In genomic region chr16:82009789-82010188, GRCh38 we compare ENCODE assay signal across 11 cellular contexts. TPM values are rescaled to one million over a fixed set of nuclear protein-coding genes. Genes with fewer than 3 reads are reported as not detected.
DNase-seq lines count a peak whose midpoint lies in the region; ATAC-seq and TF ChIP-seq lines count a peak whose summit lies in the region.
"Not testable (repeated sequence)": the region's sequence is repeated elsewhere in the genome, so short reads cannot be mapped to it uniquely, and the experiment has no call there.
"Had no signal": no experiment of that assay in that cellular context is flagged by ENCODE, and none has a peak within 500 bp of the region (broad histone marks: within the 10 kb centered on the region; RNA-seq: fewer than 3 reads in every experiment).

No MANE protein-coding gene starts in this region.

- peak overlapping the region; percentile 90 for H3K27ac Mint-ChIP-seq in CD4-positive, alpha-beta T cell
- not testable (repeated sequence) for H3K27ac Mint-ChIP-seq in T-helper 2 cell treated with Interferon-gamma antibody and Interleukin-4, amounts not matched to agents 5 μg/mL and 100 μg/mL, for 36 hours; activated CD4-positive, alpha-beta memory T cell treated with anti-CD3 and anti-CD28 coated beads for 36 hours; activated naive CD8-positive, alpha-beta T cell; naive thymus-derived CD4-positive, alpha-beta T cell
- peak overlapping the region; percentile 47 for H3K27ac Mint-ChIP-seq in activated T-cell treated with anti-CD3 and anti-CD28 coated beads, Interleukin-2, amount 50 U/mL, for 72 hours

- peaks cover 29% of the 10 kb centered on the region for H3K4me1 Mint-ChIP-seq in CD4-positive, alpha-beta T cell (ENCODE audit: low read depth)
- H3K4me1 Mint-ChIP-seq in T-helper 2 cell treated with Interferon-gamma antibody and Interleukin-4, amounts not matched to agents 5 μg/mL and 100 μg/mL, for 36 hours (ENCODE audit: low read depth) = peaks cover 12% of the 10 kb centered on the region
- peaks cover 19% of the 10 kb centered on the region for H3K4me1 Mint-ChIP-seq in activated CD4-positive, alpha-beta memory T cell treated with anti-CD3 and anti-CD28 coated beads for 36 hours (ENCODE audit: low read depth)
- peaks cover 21% of the 10 kb centered on the region for H3K4me1 Mint-ChIP-seq in activated T-cell treated with anti-CD3 and anti-CD28 coated beads, Interleukin-2, amount 50 U/mL, for 72 hours (ENCODE audit: low read depth)
- H3K4me1 Mint-ChIP-seq in activated naive CD8-positive, alpha-beta T cell (ENCODE audit: low read depth) = peaks cover 24% of the 10 kb centered on the region
- peaks cover 16 to 28% (median 24%) of the 10 kb centered on the region in 7 donors for H3K4me1 Mint-ChIP-seq in naive thymus-derived CD4-positive, alpha-beta T cell

- not testable (repeated sequence) for H3K27me3 Mint-ChIP-seq in CD4-positive, alpha-beta T cell; T-helper 2 cell treated with Interferon-gamma antibody and Interleukin-4, amounts not matched to agents 5 μg/mL and 100 μg/mL, for 36 hours (ENCODE audit: low read depth); activated CD4-positive, alpha-beta memory T cell treated with anti-CD3 and anti-CD28 coated beads for 36 hours; activated T-cell treated with anti-CD3 and anti-CD28 coated beads, Interleukin-2, amount 50 U/mL, for 72 hours (ENCODE audit: low read depth); activated naive CD8-positive, alpha-beta T cell
- peaks cover 5 to 27% (median 7%) of the 10 kb centered on the region in 5 donors for H3K27me3 Mint-ChIP-seq in naive thymus-derived CD4-positive, alpha-beta T cell

- RAD21 ChIA-PET in HCT116 (lab: Charles Lee; ENCODE audit: low non-redundant PET in 1 of 2, low total read pairs in 2 of 2, uncharacterized antibody in 2 of 2, unreplicated experiment in 2 of 2) = not testable (repeated sequence)

- H3K4me1 ChIP-seq in HCT116 (ENCODE audit: control insufficient read depth in 1 of 2, insufficient read depth in 2 of 2, low read length in 2 of 2) = peaks cover 0 to 14% of the 10 kb centered on the region in 2 experiments; a peak in 3 of 4 replicates
- not testable (repeated sequence) for H3K4me1 ChIP-seq in naive thymus-derived CD4-positive, alpha-beta T cell (ENCODE audit: control insufficient read depth in 2 of 2, insufficient read depth in 2 of 2, low read length in 2 of 2)

- POLR2A ChIA-PET in CD4-positive, alpha-beta T cell (lab: Charles Lee); HCT116 (lab: Charles Lee); activated CD4-positive, alpha-beta memory T cell treated with anti-CD3 and anti-CD28 coated beads for 36 hours (lab: Charles Lee); naive thymus-derived CD4-positive, alpha-beta T cell (lab: Charles Lee): not testable (repeated sequence)

- peak overlapping the region; percentile 92 for H3K4me3 Mint-ChIP-seq in CD4-positive, alpha-beta T cell
- peak overlapping the region; percentile 36 for H3K4me3 Mint-ChIP-seq in T-helper 2 cell treated with Interferon-gamma antibody and Interleukin-4, amounts not matched to agents 5 μg/mL and 100 μg/mL, for 36 hours
- H3K4me3 Mint-ChIP-seq in activated CD4-positive, alpha-beta memory T cell treated with anti-CD3 and anti-CD28 coated beads for 36 hours = not testable (repeated sequence)
- H3K4me3 Mint-ChIP-seq in activated T-cell treated with anti-CD3 and anti-CD28 coated beads, Interleukin-2, amount 50 U/mL, for 72 hours = peak overlapping the region in 1 of 2 donors; percentile 94
- H3K4me3 Mint-ChIP-seq in activated naive CD8-positive, alpha-beta T cell = peak overlapping the region; percentile 92
- H3K4me3 Mint-ChIP-seq in naive thymus-derived CD4-positive, alpha-beta T cell = peak overlapping the region in 9 of 10 donors; percentile 9 to 97 (median 57)

- not testable (repeated sequence) for DNase-seq in CD4-positive, alpha-beta T cell; HCT116 (ENCODE audit: low read depth, low spot score); T-helper 2 cell treated with Interferon-gamma antibody and Interleukin-4, amounts not matched to agents 5 μg/mL and 100 μg/mL, for 36 hours (ENCODE audit: low spot score); activated T-cell treated with anti-CD3 and anti-CD28 coated beads, Interleukin-2, amount 50 U/mL, for 72 hours; naive thymus-derived CD4-positive, alpha-beta T cell
- peak; percentile 22 for DNase-seq in activated CD4-positive, alpha-beta memory T cell treated with anti-CD3 and anti-CD28 coated beads for 36 hours
- DNase-seq in stimulated activated CD4-positive, alpha-beta T cell treated with anti-CD3 and anti-CD28 coated beads, Interleukin-15, amount 100 ng/mL, for 24 hours = peak; percentile 12

- not testable (repeated sequence) for H3K27me3 ChIP-seq in CD4-positive, alpha-beta T cell (ENCODE audit: control insufficient read depth, insufficient read depth, low read length); HCT116 (ENCODE audit: insufficient read depth, low read length); naive thymus-derived CD4-positive, alpha-beta T cell (ENCODE audit: control insufficient read depth in 2 of 2, insufficient read depth in 2 of 2, low read length in 2 of 2)

- H3K36me3 ChIP-seq in HCT116 (ENCODE audit: control insufficient read depth in 1 of 2, insufficient read depth in 2 of 2, low read length in 2 of 2); naive thymus-derived CD4-positive, alpha-beta T cell (ENCODE audit: control insufficient read depth in 2 of 3, insufficient read depth in 3 of 3, low read length in 3 of 3): not testable (repeated sequence)

- H3K9me2 ChIP-seq in HCT116 (ENCODE audit: insufficient read depth) = not testable (repeated sequence)

- not testable (repeated sequence) for ATAC-seq in CD4-positive, alpha-beta T cell (ENCODE audit: poor library complexity); HCT116; activated T-cell treated with anti-CD3 and anti-CD28 coated beads, Interleukin-2, amount 50 U/mL, for 72 hours (replicated peaks in 1 of 2); naive thymus-derived CD4-positive, alpha-beta T cell

- not testable (repeated sequence) for H4K20me1 ChIP-seq in HCT116 (ENCODE audit: insufficient read depth)

- peaks cover 13% of the 10 kb centered on the region for H3K9me3 ChIP-seq in CD4-positive, alpha-beta T cell (ENCODE audit: control insufficient read depth, low read length)
- H3K9me3 ChIP-seq in HCT116 (ENCODE audit: control insufficient read depth in 1 of 2, insufficient read depth in 1 of 2, low read depth in 1 of 2, low read length in 2 of 2) = peaks cover 6 to 11% of the 10 kb centered on the region in 2 experiments; a peak in 2 of 4 replicates
- not testable (repeated sequence) for H3K9me3 ChIP-seq in naive thymus-derived CD4-positive, alpha-beta T cell (ENCODE audit: control insufficient read depth in 2 of 3, low read length in 3 of 3)

- not testable (repeated sequence) for TF ChIP-seq RAD21 in HCT116 (IDR thresholded peaks at IDR 0.05; ENCODE audit: low read depth)

- peaks cover 58% of the 10 kb centered on the region for H3K36me3 Mint-ChIP-seq in CD4-positive, alpha-beta T cell (ENCODE audit: low read depth)
- peaks cover 25% of the 10 kb centered on the region for H3K36me3 Mint-ChIP-seq in T-helper 2 cell treated with Interferon-gamma antibody and Interleukin-4, amounts not matched to agents 5 μg/mL and 100 μg/mL, for 36 hours (ENCODE audit: low read depth)
- peaks cover 32% of the 10 kb centered on the region for H3K36me3 Mint-ChIP-seq in activated CD4-positive, alpha-beta memory T cell treated with anti-CD3 and anti-CD28 coated beads for 36 hours
- H3K36me3 Mint-ChIP-seq in activated T-cell treated with anti-CD3 and anti-CD28 coated beads, Interleukin-2, amount 50 U/mL, for 72 hours (ENCODE audit: insufficient read depth in 2 of 2) = peaks cover 21 to 22% of the 10 kb centered on the region in 2 donors
- H3K36me3 Mint-ChIP-seq in activated naive CD8-positive, alpha-beta T cell = peaks cover 11% of the 10 kb centered on the region
- peaks cover 12 to 38% (median 34%) of the 10 kb centered on the region in 5 donors for H3K36me3 Mint-ChIP-seq in naive thymus-derived CD4-positive, alpha-beta T cell

- peak overlapping the region; percentile 72 for H3K4me2 ChIP-seq in HCT116 (ENCODE audit: low read length)

- not testable (repeated sequence) for TF ChIP-seq POLR2A in HCT116 (IDR thresholded peaks at IDR 0.05; ENCODE audit: borderline replicate concordance, extremely low read depth, insufficient read depth, insufficient read length)

- intact Hi-C loops in CD4-positive, alpha-beta T cell (cut with DNase I, micrococcal nuclease) = loop anchor here in 1 of 2 experiments (5.0 kb wide), 2 partner anchors 158 to 262 kb away; no protein-coding TSS in a partner anchor
- intact Hi-C loops in HCT116 (cut with micrococcal nuclease) = loop anchor here (5.0 kb wide), 1 partner anchor 163 kb away; the partner anchor contains the start of gene MPHOSPH6
- intact Hi-C loops in activated CD4-positive, alpha-beta memory T cell treated with anti-CD3 and anti-CD28 coated beads for 36 hours (cut with micrococcal nuclease) = loop anchor here (2.0 to 10.0 kb wide), 2 partner anchors 115 to 161 kb away; partner anchors contain the start of gene MPHOSPH6
- intact Hi-C loops in naive thymus-derived CD4-positive, alpha-beta T cell (cut with micrococcal nuclease) = loop anchor here in 1 of 2 donors (2.0 kb wide), 1 partner anchor 695 kb away; the partner anchor contains the start of gene GAN

- peaks cover 11% of the 10 kb centered on the region; the same call in 1 of the 2 replicates for H3K79me2 ChIP-seq in HCT116 (ENCODE audit: insufficient read depth, low read length)

- H2AFZ ChIP-seq in HCT116 (ENCODE audit: low read depth, low read length, poor library complexity, severe bottlenecking) = not testable (repeated sequence)

- not testable (repeated sequence) for H3K27ac ChIP-seq in CD4-positive, alpha-beta T cell (ENCODE audit: low read depth, low read length); HCT116 (ENCODE audit: low read depth, low read length); naive thymus-derived CD4-positive, alpha-beta T cell (ENCODE audit: low read depth, low read length)

- BruUV-seq in HCT116 (replicated peaks; lab: Mats Ljungman, UMichigan) = not testable (repeated sequence)

- peak overlapping the region in 1 of 2 experiments; percentile 69; a peak in 1 of 4 replicates for H3K4me3 ChIP-seq in HCT116 (replicated peaks in 1 of 2; ENCODE audit: low read depth in 1 of 2, low read length in 2 of 2)
- not testable (repeated sequence) for H3K4me3 ChIP-seq in naive thymus-derived CD4-positive, alpha-beta T cell (ENCODE audit: low read length)

- CTCF ChIA-PET in CD4-positive, alpha-beta T cell (lab: Charles Lee); HCT116 (lab: Charles Lee); activated CD4-positive, alpha-beta memory T cell treated with anti-CD3 and anti-CD28 coated beads for 36 hours (lab: Charles Lee); naive thymus-derived CD4-positive, alpha-beta T cell (lab: Charles Lee): not testable (repeated sequence)

- not testable (repeated sequence) for H3K9ac ChIP-seq in HCT116 (ENCODE audit: low read length)

- not testable (repeated sequence) for TF ChIP-seq CTCF in CD4-positive, alpha-beta T cell (IDR thresholded peaks at IDR 0.05); HCT116 (IDR thresholded peaks at IDR 0.05 in 2 of 3, conservative IDR thresholded peaks at IDR 0.05 in 1 of 3; ENCODE audit: borderline replicate concordance in 1 of 3, insufficient read depth in 1 of 3, low read depth in 2 of 3, low read length in 2 of 3)

- H3K9me3 Mint-ChIP-seq in CD4-positive, alpha-beta T cell; activated naive CD8-positive, alpha-beta T cell (ENCODE audit: low read depth): not testable (repeated sequence)
- H3K9me3 Mint-ChIP-seq in T-helper 2 cell treated with Interferon-gamma antibody and Interleukin-4, amounts not matched to agents 5 μg/mL and 100 μg/mL, for 36 hours = peaks cover 34% of the 10 kb centered on the region
- H3K9me3 Mint-ChIP-seq in activated CD4-positive, alpha-beta memory T cell treated with anti-CD3 and anti-CD28 coated beads for 36 hours = peaks cover 26% of the 10 kb centered on the region
- peaks cover 9 to 16% of the 10 kb centered on the region in 2 donors for H3K9me3 Mint-ChIP-seq in activated T-cell treated with anti-CD3 and anti-CD28 coated beads, Interleukin-2, amount 50 U/mL, for 72 hours
- peaks cover 0 to 30% (median 9%) of the 10 kb centered on the region in 11 donors for H3K9me3 Mint-ChIP-seq in naive thymus-derived CD4-positive, alpha-beta T cell

RNA-seq across cellular contexts. Expression of gene SDR42E1, which starts 1.5 kb away (rescaled TPM):
- total RNA-seq in CD4-positive, alpha-beta T cell = 1 to 10 TPM; 4.5 to 7.6 TPM
- total RNA-seq in HCT116 (2021; ENCODE audit: unreplicated experiment) = 17.4 TPM
- 11.0 and 11.9 TPM in 2 replicates for polyA plus RNA-seq in HCT116 (2012)
- 1 to 10 TPM; 4.1 to 4.9 TPM for total RNA-seq in activated CD4-positive, alpha-beta memory T cell treated with anti-CD3 and anti-CD28 coated beads for 36 hours
- total RNA-seq in activated T-cell treated with anti-CD3 and anti-CD28 coated beads, Interleukin-2, amount 50 U/mL, for 72 hours = 10 to 100 TPM in 1 of 2 donors, 1 to 10 TPM in 1; 8.7 to 13.0 TPM
- 10 to 100 TPM in 1 of 5 experiments, 1 to 10 TPM in 4; 4.1 to 12.1 (median 8.2) TPM for total RNA-seq in naive thymus-derived CD4-positive, alpha-beta T cell
- 1 to 10 TPM; 2.2 to 4.6 TPM for polyA plus RNA-seq in naive thymus-derived CD4-positive, alpha-beta T cell
- total RNA-seq: A673, HFFc6 had no signal
- polyA plus RNA-seq: GM23338 had no signal

RNA-seq across cellular contexts. Expression of gene HSD17B2, which starts 25.3 kb away (rescaled TPM):
- not detected for total RNA-seq in CD4-positive, alpha-beta T cell
- not detected for total RNA-seq in HCT116 (2021; ENCODE audit: unreplicated experiment)
- polyA plus RNA-seq in HCT116 (2012) = not detected in 2 replicates
- total RNA-seq in activated CD4-positive, alpha-beta memory T cell treated with anti-CD3 and anti-CD28 coated beads for 36 hours = not detected
- not detected for total RNA-seq in activated T-cell treated with anti-CD3 and anti-CD28 coated beads, Interleukin-2, amount 50 U/mL, for 72 hours
- total RNA-seq in naive thymus-derived CD4-positive, alpha-beta T cell = not detected
- polyA plus RNA-seq in naive thymus-derived CD4-positive, alpha-beta T cell = not detected
- total RNA-seq: GM23338 had no signal
